In the genomic region with DNA sequence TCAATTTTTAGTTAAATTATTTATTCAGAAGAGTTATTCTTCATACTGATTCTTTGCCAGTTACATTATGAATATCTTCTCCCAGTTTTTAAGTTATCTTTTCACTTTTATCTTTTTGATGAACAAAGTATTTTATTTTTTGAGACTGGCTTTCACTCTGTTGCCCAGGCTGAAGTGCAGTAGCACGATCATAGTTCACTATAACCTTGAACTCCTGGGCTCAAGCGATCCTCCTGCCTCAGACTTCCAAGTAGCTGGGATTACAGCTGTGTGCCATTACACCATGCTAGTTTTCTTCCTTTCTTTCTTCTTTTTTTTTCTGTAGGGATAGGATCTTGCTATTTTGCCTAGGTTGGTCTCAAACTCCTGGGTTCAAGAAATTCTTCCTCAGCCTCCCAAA, we compare ENCODE assay signal across 27 cellular contexts.
"Had no signal": no experiment of that assay in that cellular context is flagged by ENCODE, and none has a peak within 500 bp of the region (broad histone marks: within the 10 kb centered on the region; RNA-seq: fewer than 3 reads in every experiment).

No MANE protein-coding gene starts in this region.

- ATAC-seq: foreskin keratinocyte; gastroesophageal sphincter; heart left ventricle; left colon; left ventricle myocardium superior; mucosa of descending colon; pancreas; stimulated activated effector memory CD8-positive, alpha-beta T cell treated with anti-CD3 and anti-CD28 coated beads, Interleukin-12 subunit alpha, Interleukin-12 subunit beta, amount 100 ng/mL, for 72 hours had no signal

- H3K27ac ChIP-seq: coronary artery, esophagus muscularis mucosa, foreskin keratinocyte, gastroesophageal sphincter, heart left ventricle, hepatocyte, pancreas, sigmoid colon, stomach, tibial artery had no signal

- H3K4me2 ChIP-seq: hepatocyte had no signal

- DNase-seq: dermis blood vessel endothelial cell; effector memory CD4-positive, alpha-beta T cell; foreskin keratinocyte; heart left ventricle; left colon; left ventricle myocardium superior; mesenchymal stem cell; mucosa of descending colon; naive B cell; nucleus accumbens; pancreas; sigmoid colon; stimulated activated CD4-positive, alpha-beta T cell treated with anti-CD3 and anti-CD28 coated beads, Interleukin-2, amount 100 ng/mL, for 24 hours; stimulated activated CD4-positive, alpha-beta T cell treated with anti-CD3 and anti-CD28 coated beads, Interleukin-4, amount 100 ng/mL, for 24 hours; stimulated activated naive CD4-positive, alpha-beta T cell treated with Interleukin-2 at 50 U/mL for 16 hours; stomach; tibial artery had no signal

- H3K27me3 ChIP-seq: esophagus muscularis mucosa, foreskin keratinocyte, gastroesophageal sphincter, heart left ventricle, hepatocyte, pancreas, sigmoid colon, stomach, tibial artery had no signal

- H3K9me3 Mint-ChIP-seq: central memory CD8-positive, alpha-beta T cell; mesothelial cell of epicardium; naive B cell; nephron; stimulated activated effector memory CD8-positive, alpha-beta T cell treated with anti-CD3 and anti-CD28 coated beads, Interleukin-12 subunit alpha, Interleukin-12 subunit beta, amount 100 ng/mL, for 72 hours; type B pancreatic cell had no signal

- H3K27ac Mint-ChIP-seq: mesothelial cell of epicardium; nephron; stimulated activated effector memory CD8-positive, alpha-beta T cell treated with anti-CD3 and anti-CD28 coated beads, Interleukin-12 subunit alpha, Interleukin-12 subunit beta, amount 100 ng/mL, for 72 hours; type B pancreatic cell had no signal

- H3K4me3 ChIP-seq: coronary artery, esophagus muscularis mucosa, gastroesophageal sphincter, heart left ventricle, hepatocyte, lung, mucosa of descending colon, pancreas, sigmoid colon, stomach, tibial artery had no signal

- H3K4me3 Mint-ChIP-seq: central memory CD8-positive, alpha-beta T cell; mesothelial cell of epicardium; stimulated activated effector memory CD8-positive, alpha-beta T cell treated with anti-CD3 and anti-CD28 coated beads, Interleukin-12 subunit alpha, Interleukin-12 subunit beta, amount 100 ng/mL, for 72 hours; type B pancreatic cell had no signal

- H2AFZ ChIP-seq: hepatocyte had no signal

- H3K9me3 ChIP-seq: esophagus muscularis mucosa, gastroesophageal sphincter, heart left ventricle, mucosa of descending colon, pancreas, sigmoid colon, stomach, tibial artery had no signal

- H3K27me3 Mint-ChIP-seq: central memory CD8-positive, alpha-beta T cell; naive B cell; type B pancreatic cell had no signal
